11 cellular contexts compared by ENCODE assay signal in genomic region chr3:53056442-53056841, GRCh38. TPM values are rescaled to one million over a fixed set of nuclear protein-coding genes. Genes with fewer than 3 reads are reported as not detected.
A peak's percentile ranks its signal among the peaks of the same experiment; 100 is the strongest.
DNase-seq lines count a peak whose midpoint lies in the region; ATAC-seq, FAIRE-seq and TF ChIP-seq lines count a peak whose summit lies in the region.
"Had no signal": no experiment of that assay in that cellular context is flagged by ENCODE, and none has a peak within 500 bp of the region (broad histone marks: within the 10 kb centered on the region; RNA-seq: fewer than 3 reads in every experiment).

No MANE protein-coding gene starts in this region.

- no peak for FAIRE-seq in keratinocyte (lab: Jason Lieb, UNC)

- no peak overlapping the region for H3K4me2 ChIP-seq in GM23338
- H3K4me2 ChIP-seq in keratinocyte (ENCODE audit: control insufficient read depth, extremely low read depth, insufficient read depth, low read depth, low read length): no peak overlapping the region

- H3K27ac ChIP-seq in GM23338 (ENCODE audit: low read depth) (no peak overlapping the region), keratinocyte (ENCODE audit: control insufficient read depth, insufficient read depth, low read length) (no peak overlapping the region)

- intact Hi-C loops in activated naive CD4-positive, alpha-beta T cell treated with anti-CD3 and anti-CD28 coated beads for 36 hours (cut with micrococcal nuclease): no loop called here

- H3K36me3 ChIP-seq in GM23338 (ENCODE audit: insufficient read depth) (no peaks in the 10 kb centered on the region), keratinocyte (ENCODE audit: control insufficient read depth in 2 of 2, extremely low read depth in 1 of 2, insufficient read depth in 2 of 2, low read length in 2 of 2) (no peaks in the 10 kb centered on the region)

- no peak overlapping the region for H3K9ac ChIP-seq in keratinocyte (ENCODE audit: control insufficient read depth, extremely low read depth, insufficient read depth, low read length)

- no peaks in the 10 kb centered on the region for H3K4me1 Mint-ChIP-seq in GM23338
- H3K4me1 Mint-ChIP-seq in activated naive CD4-positive, alpha-beta T cell treated with anti-CD3 and anti-CD28 coated beads for 36 hours (ENCODE audit: low read depth): no peaks in the 10 kb centered on the region
- H3K4me1 Mint-ChIP-seq: naive B cell had no signal

- H3K79me2 ChIP-seq in GM23338 (replicated peaks; ENCODE audit: insufficient read depth) (no peaks in the 10 kb centered on the region), keratinocyte (ENCODE audit: control insufficient read depth, insufficient read depth, low read length) (no peaks in the 10 kb centered on the region)

- H3F3A ChIP-seq in GM23338 (replicated peaks; ENCODE audit: low read depth): no peaks in the 10 kb centered on the region

- H3K4me1 ChIP-seq in GM23338 (ENCODE audit: insufficient read depth): no peaks in the 10 kb centered on the region
- no peaks in the 10 kb centered on the region for H3K4me1 ChIP-seq in keratinocyte (ENCODE audit: control insufficient read depth, extremely low read depth, insufficient read depth, low read length)

- peaks cover 2% of the 10 kb centered on the region for H3K27me3 Mint-ChIP-seq in GM23338 (ENCODE audit: insufficient read depth, low read depth, poor library complexity)
- H3K27me3 Mint-ChIP-seq in activated naive CD4-positive, alpha-beta T cell treated with anti-CD3 and anti-CD28 coated beads for 36 hours (ENCODE audit: low read depth): no peaks in the 10 kb centered on the region
- H3K27me3 Mint-ChIP-seq: activated CD4-positive, alpha-beta memory T cell treated with anti-CD3 and anti-CD28 coated beads for 36 hours had no signal

- no peak overlapping the region for H3K27ac Mint-ChIP-seq in GM23338
- no peak overlapping the region for H3K27ac Mint-ChIP-seq in activated naive CD4-positive, alpha-beta T cell treated with anti-CD3 and anti-CD28 coated beads for 36 hours
- H3K27ac Mint-ChIP-seq: activated CD4-positive, alpha-beta memory T cell treated with anti-CD3 and anti-CD28 coated beads for 36 hours had no signal

- CTCF ChIA-PET in activated naive CD4-positive, alpha-beta T cell treated with anti-CD3 and anti-CD28 coated beads for 36 hours (lab: Charles Lee): interaction anchor here (0.7 to 1.1 kb wide), 2 partner anchors 27 to 30 kb away, joined by 3 read pairs; no protein-coding TSS in a partner anchor

- no peak overlapping the region for H3K4me3 ChIP-seq in GM23338
- no peak overlapping the region for H3K4me3 ChIP-seq in keratinocyte (ENCODE audit: control insufficient read depth in 2 of 3, extremely low read depth in 1 of 3, insufficient read depth in 2 of 3, low read depth in 1 of 3, low read length in 3 of 3)

- no peaks in the 10 kb centered on the region for H3K27me3 ChIP-seq in GM23338 (ENCODE audit: insufficient read depth)
- no peaks in the 10 kb centered on the region for H3K27me3 ChIP-seq in keratinocyte (ENCODE audit: control insufficient read depth, extremely low read depth, insufficient read depth, low read length)

- H4K20me1 ChIP-seq in GM23338 (replicated peaks; ENCODE audit: insufficient read depth) (no peaks in the 10 kb centered on the region), keratinocyte (ENCODE audit: control insufficient read depth, extremely low read depth, insufficient read depth, low read length) (no peaks in the 10 kb centered on the region)

- H3K36me3 Mint-ChIP-seq in GM23338 (ENCODE audit: low read depth): no peaks in the 10 kb centered on the region
- H3K36me3 Mint-ChIP-seq in activated naive CD4-positive, alpha-beta T cell treated with anti-CD3 and anti-CD28 coated beads for 36 hours (ENCODE audit: low read depth): no peaks in the 10 kb centered on the region
- H3K36me3 Mint-ChIP-seq: activated CD4-positive, alpha-beta memory T cell treated with anti-CD3 and anti-CD28 coated beads for 36 hours; naive B cell had no signal

- H3K9me1 ChIP-seq in keratinocyte (ENCODE audit: control insufficient read depth, extremely low read depth, insufficient read depth, low read length): no peaks in the 10 kb centered on the region

- ATAC-seq in GM23338: peak; percentile 80
- peak; percentile 86 for ATAC-seq in SK-N-SH treated with all-trans-retinoic acid at 6 μM for 48 hours

- no peaks in the 10 kb centered on the region for H3K9me2 ChIP-seq in GM23338 (ENCODE audit: insufficient read depth)

- peak; percentile 9 for DNase-seq in COLO668 (lab: John Stamatoyannopoulos, UW; ENCODE audit: unreplicated experiment)
- DNase-seq in GM23338 (ENCODE audit: low spot score): peak; percentile 65
- no peak for DNase-seq in keratinocyte (ENCODE audit: low read depth, low spot score)
- DNase-seq in NCI-H345 treated with DMSO at 0.1 percent for 48 hours (lab: John Stamatoyannopoulos, UW; ENCODE audit: unreplicated experiment): no peak
- DNase-seq in activated naive CD4-positive, alpha-beta T cell treated with anti-CD3 and anti-CD28 coated beads for 36 hours: no peak
- no peak for DNase-seq in DMS153 (lab: John Stamatoyannopoulos, UW)
- DNase-seq in T-helper 1 cell: no peak
- DNase-seq: activated CD4-positive, alpha-beta memory T cell treated with anti-CD3 and anti-CD28 coated beads for 36 hours; naive B cell; NCI-H446 had no signal

- H2AFZ ChIP-seq in GM23338 (no peak overlapping the region), keratinocyte (ENCODE audit: control insufficient read depth, low read length) (no peak overlapping the region)

- dilution Hi-C loops in keratinocyte (cut with MboI; ENCODE audit: extremely low pct_ligation_motif_present, low sequenced_read_pairs): no loop called here

- no peak overlapping the region for H3K4me3 Mint-ChIP-seq in GM23338
- no peak overlapping the region for H3K4me3 Mint-ChIP-seq in activated naive CD4-positive, alpha-beta T cell treated with anti-CD3 and anti-CD28 coated beads for 36 hours
- H3K4me3 Mint-ChIP-seq: activated CD4-positive, alpha-beta memory T cell treated with anti-CD3 and anti-CD28 coated beads for 36 hours; naive B cell had no signal

- no peaks in the 10 kb centered on the region for H3K9me3 ChIP-seq in keratinocyte (ENCODE audit: control insufficient read depth, low read depth, low read length)

- no peaks in the 10 kb centered on the region for H3K9me3 Mint-ChIP-seq in GM23338
- H3K9me3 Mint-ChIP-seq in activated naive CD4-positive, alpha-beta T cell treated with anti-CD3 and anti-CD28 coated beads for 36 hours: no peaks in the 10 kb centered on the region
- H3K9me3 Mint-ChIP-seq: activated CD4-positive, alpha-beta memory T cell treated with anti-CD3 and anti-CD28 coated beads for 36 hours; naive B cell had no signal

- TF ChIP-seq CTCF in GM23338 (conservative IDR thresholded peaks at IDR 0.05; ENCODE audit: low read depth in 2 of 2) (peak; percentile 35 to 37), keratinocyte (optimal IDR thresholded peaks at IDR 0.05 in 1 of 3, IDR thresholded peaks at IDR 0.05 in 1 of 3, conservative IDR thresholded peaks at IDR 0.05 in 1 of 3; ENCODE audit: extremely low read depth in 1 of 3, insufficient read depth in 2 of 3, low read length in 3 of 3) (peak; percentile 39 to 60 (median 40))

TF ChIP-seq in SK-N-SH treated with all-trans-retinoic acid at 6 μM for 48 hours, 23 proteins besides CTCF, POLR2A, EP300 and RAD21 (continues in another document):
- no peak for TF ChIP-seq ZNF565 (CRISPR knock-in tag; conservative IDR thresholded peaks at IDR 0.05; ENCODE audit: low read depth)
- no peak for TF ChIP-seq CREB5 (CRISPR knock-in tag; IDR thresholded peaks at IDR 0.05; ENCODE audit: low read depth)
- no peak for TF ChIP-seq TCF4 (CRISPR knock-in tag; IDR thresholded peaks at IDR 0.05; ENCODE audit: borderline replicate concordance)
- no peak for TF ChIP-seq ZNF70 (CRISPR knock-in tag; IDR thresholded peaks at IDR 0.05)

RNA-seq across cellular contexts. Expression of gene SFMBT1, which starts 10.6 kb away (rescaled TPM):
- total RNA-seq in GM23338 (2014; rRNA removed; shearing (Covaris generic)): 19.0 and 24.0 TPM in 2 replicates
- polyA plus RNA-seq in GM23338 (2016; fragmentation: Nextera tagmentation; extraction: Ambion mirVana) (4.9 and 5.3 TPM in 2 replicates), keratinocyte (2.1 to 4.7 TPM (median 4.1 TPM) in 3 replicates)
- polyA plus RNA-seq in keratinocyte (2011; ENCODE audit: low read depth): 6.2 TPM
- polyA plus RNA-seq in keratinocyte (2011; cell fraction: cytosol; rRNA removed): 2.0 and 2.7 TPM in 2 replicates
- 3.5 and 4.0 TPM in 2 replicates for polyA plus RNA-seq in keratinocyte (2011; cell fraction: nucleus; rRNA removed)
- polyA plus RNA-seq in keratinocyte (2012; ENCODE audit: low replicate concordance): 3.2 and 4.6 TPM in 2 replicates
- 6.9 to 8.9 TPM (median 8.5 TPM) in 3 replicates for polyA minus RNA-seq in keratinocyte
- 7.3 TPM for polyA minus RNA-seq in keratinocyte (2011; cell fraction: cytosol; rRNA and poly(A)+ RNA removed)
- 8.7 and 11.2 TPM in 2 replicates for polyA minus RNA-seq in keratinocyte (2011; cell fraction: nucleus; rRNA and poly(A)+ RNA removed)
- total RNA-seq in activated naive CD4-positive, alpha-beta T cell treated with anti-CD3 and anti-CD28 coated beads for 36 hours: 10 to 100 TPM; 15.1 to 15.4 TPM

Comparison
In these comparisons a context has a peak if more than half of its experiments do, and no peak if none do; other contexts are left out.
1. DNase-seq: peak in COLO668 (single experiment) and GM23338 (single experiment); none in keratinocyte (single experiment), NCI-H345 treated with DMSO at 0.1 percent for 48 hours (single experiment), activated naive CD4-positive, alpha-beta T cell treated with anti-CD3 and anti-CD28 coated beads for 36 hours (single experiment), DMS153 (single experiment) and T-helper 1 cell (0 of 5).